ENCODE assay signal across 2 cellular contexts in the genomic region with DNA sequence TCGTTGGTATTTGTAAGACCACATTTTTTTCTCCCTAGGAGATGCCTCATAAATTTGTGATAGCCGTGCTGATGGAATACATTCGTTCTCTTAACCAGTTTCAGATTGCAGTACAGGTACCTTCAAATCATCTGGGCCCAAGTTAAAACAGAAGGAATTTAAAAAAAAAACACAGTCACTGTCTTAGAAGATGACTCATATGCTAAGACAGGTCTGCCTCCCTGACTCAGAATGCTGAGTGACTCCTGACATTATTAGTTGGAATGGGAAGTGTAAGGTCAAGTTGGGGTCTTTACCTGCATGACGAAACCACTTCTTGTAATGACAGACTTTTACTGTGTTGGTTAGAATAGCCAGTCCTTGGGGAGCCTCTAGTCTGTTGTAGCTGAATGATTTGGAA.
TF ChIP-seq lines count a peak whose summit lies in the region.

No MANE protein-coding gene starts in this region.

TF ChIP-seq in SK-N-SH treated with all-trans-retinoic acid at 6 μM for 48 hours, 23 proteins besides CTCF, POLR2A, EP300 and RAD21 (continued from another document):
- TF ChIP-seq, protein P1, sequence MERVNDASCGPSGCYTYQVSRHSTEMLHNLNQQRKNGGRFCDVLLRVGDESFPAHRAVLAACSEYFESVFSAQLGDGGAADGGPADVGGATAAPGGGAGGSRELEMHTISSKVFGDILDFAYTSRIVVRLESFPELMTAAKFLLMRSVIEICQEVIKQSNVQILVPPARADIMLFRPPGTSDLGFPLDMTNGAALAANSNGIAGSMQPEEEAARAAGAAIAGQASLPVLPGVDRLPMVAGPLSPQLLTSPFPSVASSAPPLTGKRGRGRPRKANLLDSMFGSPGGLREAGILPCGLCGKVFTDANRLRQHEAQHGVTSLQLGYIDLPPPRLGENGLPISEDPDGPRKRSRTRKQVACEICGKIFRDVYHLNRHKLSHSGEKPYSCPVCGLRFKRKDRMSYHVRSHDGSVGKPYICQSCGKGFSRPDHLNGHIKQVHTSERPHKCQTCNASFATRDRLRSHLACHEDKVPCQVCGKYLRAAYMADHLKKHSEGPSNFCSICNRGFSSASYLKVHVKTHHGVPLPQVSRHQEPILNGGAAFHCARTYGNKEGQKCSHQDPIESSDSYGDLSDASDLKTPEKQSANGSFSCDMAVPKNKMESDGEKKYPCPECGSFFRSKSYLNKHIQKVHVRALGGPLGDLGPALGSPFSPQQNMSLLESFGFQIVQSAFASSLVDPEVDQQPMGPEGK (CRISPR knock-in tag; IDR thresholded peaks at IDR 0.05; ENCODE audit: borderline replicate concordance): no peak
- TF ChIP-seq, protein P2, sequence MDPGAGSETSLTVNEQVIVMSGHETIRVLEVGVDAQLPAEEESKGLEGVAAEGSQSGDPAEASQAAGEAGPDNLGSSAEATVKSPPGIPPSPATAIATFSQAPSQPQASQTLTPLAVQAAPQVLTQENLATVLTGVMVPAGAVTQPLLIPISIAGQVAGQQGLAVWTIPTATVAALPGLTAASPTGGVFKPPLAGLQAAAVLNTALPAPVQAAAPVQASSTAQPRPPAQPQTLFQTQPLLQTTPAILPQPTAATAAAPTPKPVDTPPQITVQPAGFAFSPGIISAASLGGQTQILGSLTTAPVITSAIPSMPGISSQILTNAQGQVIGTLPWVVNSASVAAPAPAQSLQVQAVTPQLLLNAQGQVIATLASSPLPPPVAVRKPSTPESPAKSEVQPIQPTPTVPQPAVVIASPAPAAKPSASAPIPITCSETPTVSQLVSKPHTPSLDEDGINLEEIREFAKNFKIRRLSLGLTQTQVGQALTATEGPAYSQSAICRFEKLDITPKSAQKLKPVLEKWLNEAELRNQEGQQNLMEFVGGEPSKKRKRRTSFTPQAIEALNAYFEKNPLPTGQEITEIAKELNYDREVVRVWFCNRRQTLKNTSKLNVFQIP (CRISPR knock-in tag; IDR thresholded peaks at IDR 0.05; ENCODE audit: borderline replicate concordance, low read depth): no peak
- TF ChIP-seq ISL1 (CRISPR knock-in tag; IDR thresholded peaks at IDR 0.05) (no peak), ZNF70 (CRISPR knock-in tag; IDR thresholded peaks at IDR 0.05) (no peak), TCF4 (CRISPR knock-in tag; IDR thresholded peaks at IDR 0.05; ENCODE audit: borderline replicate concordance) (no peak), ZC3H10 (CRISPR knock-in tag; IDR thresholded peaks at IDR 0.05) (no peak)
- TF ChIP-seq, protein P3, sequence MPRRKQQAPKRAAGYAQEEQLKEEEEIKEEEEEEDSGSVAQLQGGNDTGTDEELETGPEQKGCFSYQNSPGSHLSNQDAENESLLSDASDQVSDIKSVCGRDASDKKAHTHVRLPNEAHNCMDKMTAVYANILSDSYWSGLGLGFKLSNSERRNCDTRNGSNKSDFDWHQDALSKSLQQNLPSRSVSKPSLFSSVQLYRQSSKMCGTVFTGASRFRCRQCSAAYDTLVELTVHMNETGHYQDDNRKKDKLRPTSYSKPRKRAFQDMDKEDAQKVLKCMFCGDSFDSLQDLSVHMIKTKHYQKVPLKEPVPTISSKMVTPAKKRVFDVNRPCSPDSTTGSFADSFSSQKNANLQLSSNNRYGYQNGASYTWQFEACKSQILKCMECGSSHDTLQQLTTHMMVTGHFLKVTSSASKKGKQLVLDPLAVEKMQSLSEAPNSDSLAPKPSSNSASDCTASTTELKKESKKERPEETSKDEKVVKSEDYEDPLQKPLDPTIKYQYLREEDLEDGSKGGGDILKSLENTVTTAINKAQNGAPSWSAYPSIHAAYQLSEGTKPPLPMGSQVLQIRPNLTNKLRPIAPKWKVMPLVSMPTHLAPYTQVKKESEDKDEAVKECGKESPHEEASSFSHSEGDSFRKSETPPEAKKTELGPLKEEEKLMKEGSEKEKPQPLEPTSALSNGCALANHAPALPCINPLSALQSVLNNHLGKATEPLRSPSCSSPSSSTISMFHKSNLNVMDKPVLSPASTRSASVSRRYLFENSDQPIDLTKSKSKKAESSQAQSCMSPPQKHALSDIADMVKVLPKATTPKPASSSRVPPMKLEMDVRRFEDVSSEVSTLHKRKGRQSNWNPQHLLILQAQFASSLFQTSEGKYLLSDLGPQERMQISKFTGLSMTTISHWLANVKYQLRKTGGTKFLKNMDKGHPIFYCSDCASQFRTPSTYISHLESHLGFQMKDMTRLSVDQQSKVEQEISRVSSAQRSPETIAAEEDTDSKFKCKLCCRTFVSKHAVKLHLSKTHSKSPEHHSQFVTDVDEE (CRISPR knock-in tag; IDR thresholded peaks at IDR 0.05): no peak

TF ChIP-seq in GM23338, 12 proteins besides CTCF, POLR2A, EP300 and RAD21 (continued from another document):
- TF ChIP-seq, protein P4, sequence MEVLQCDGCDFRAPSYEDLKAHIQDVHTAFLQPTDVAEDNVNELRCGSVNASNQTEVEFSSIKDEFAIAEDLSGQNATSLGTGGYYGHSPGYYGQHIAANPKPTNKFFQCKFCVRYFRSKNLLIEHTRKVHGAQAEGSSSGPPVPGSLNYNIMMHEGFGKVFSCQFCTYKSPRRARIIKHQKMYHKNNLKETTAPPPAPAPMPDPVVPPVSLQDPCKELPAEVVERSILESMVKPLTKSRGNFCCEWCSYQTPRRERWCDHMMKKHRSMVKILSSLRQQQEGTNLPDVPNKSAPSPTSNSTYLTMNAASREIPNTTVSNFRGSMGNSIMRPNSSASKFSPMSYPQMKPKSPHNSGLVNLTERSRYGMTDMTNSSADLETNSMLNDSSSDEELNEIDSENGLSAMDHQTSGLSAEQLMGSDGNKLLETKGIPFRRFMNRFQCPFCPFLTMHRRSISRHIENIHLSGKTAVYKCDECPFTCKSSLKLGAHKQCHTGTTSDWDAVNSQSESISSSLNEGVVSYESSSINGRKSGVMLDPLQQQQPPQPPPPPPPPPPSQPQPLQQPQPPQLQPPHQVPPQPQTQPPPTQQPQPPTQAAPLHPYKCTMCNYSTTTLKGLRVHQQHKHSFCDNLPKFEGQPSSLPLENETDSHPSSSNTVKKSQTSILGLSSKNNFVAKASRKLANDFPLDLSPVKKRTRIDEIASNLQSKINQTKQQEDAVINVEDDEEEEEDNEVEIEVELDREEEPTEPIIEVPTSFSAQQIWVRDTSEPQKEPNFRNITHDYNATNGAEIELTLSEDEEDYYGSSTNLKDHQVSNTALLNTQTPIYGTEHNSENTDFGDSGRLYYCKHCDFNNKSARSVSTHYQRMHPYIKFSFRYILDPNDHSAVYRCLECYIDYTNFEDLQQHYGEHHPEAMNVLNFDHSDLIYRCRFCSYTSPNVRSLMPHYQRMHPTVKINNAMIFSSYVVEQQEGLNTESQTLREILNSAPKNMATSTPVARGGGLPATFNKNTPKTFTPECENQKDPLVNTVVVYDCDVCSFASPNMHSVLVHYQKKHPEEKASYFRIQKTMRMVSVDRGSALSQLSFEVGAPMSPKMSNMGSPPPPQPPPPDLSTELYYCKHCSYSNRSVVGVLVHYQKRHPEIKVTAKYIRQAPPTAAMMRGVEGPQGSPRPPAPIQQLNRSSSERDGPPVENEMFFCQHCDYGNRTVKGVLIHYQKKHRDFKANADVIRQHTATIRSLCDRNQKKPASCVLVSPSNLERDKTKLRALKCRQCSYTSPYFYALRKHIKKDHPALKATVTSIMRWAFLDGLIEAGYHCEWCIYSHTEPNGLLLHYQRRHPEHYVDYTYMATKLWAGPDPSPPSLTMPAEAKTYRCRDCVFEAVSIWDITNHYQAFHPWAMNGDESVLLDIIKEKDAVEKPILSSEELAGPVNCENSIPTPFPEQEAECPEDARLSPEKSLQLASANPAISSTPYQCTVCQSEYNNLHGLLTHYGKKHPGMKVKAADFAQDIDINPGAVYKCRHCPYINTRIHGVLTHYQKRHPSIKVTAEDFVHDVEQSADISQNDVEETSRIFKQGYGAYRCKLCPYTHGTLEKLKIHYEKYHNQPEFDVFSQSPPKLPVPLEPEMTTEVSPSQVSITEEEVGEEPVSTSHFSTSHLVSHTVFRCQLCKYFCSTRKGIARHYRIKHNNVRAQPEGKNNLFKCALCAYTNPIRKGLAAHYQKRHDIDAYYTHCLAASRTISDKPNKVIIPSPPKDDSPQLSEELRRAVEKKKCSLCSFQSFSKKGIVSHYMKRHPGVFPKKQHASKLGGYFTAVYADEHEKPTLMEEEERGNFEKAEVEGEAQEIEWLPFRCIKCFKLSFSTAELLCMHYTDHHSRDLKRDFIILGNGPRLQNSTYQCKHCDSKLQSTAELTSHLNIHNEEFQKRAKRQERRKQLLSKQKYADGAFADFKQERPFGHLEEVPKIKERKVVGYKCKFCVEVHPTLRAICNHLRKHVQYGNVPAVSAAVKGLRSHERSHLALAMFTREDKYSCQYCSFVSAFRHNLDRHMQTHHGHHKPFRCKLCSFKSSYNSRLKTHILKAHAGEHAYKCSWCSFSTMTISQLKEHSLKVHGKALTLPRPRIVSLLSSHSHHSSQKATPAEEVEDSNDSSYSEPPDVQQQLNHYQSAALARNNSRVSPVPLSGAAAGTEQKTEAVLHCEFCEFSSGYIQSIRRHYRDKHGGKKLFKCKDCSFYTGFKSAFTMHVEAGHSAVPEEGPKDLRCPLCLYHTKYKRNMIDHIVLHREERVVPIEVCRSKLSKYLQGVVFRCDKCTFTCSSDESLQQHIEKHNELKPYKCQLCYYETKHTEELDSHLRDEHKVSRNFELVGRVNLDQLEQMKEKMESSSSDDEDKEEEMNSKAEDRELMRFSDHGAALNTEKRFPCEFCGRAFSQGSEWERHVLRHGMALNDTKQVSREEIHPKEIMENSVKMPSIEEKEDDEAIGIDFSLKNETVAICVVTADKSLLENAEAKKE (CRISPR knock-in tag; IDR thresholded peaks at IDR 0.05): no peak
TF ChIP-seq in GM23338: peak in this region for 0.
